8 cellular contexts compared by ENCODE assay signal in genomic region chr5:8458038-8458383, GRCh38.
DNase-seq lines count a peak whose midpoint lies in the region; ATAC-seq and TF ChIP-seq lines count a peak whose summit lies in the region.

No MANE protein-coding gene starts in this region.

- POLR2A ChIA-PET in BJ (lab: Charles Lee) = no interaction called here

- peaks cover 3% of the 10 kb centered on the region for H3K36me3 ChIP-seq in BJ (ENCODE audit: control insufficient read depth, insufficient read depth, low read length)
- H3K36me3 ChIP-seq in mammary epithelial cell (ENCODE audit: insufficient read depth, low read length) = peaks cover 2% of the 10 kb centered on the region
- H3K36me3 ChIP-seq in upper lobe of right lung = peaks cover 6% of the 10 kb centered on the region

- H2AFZ ChIP-seq in mammary epithelial cell (ENCODE audit: low read depth, low read length) = peak overlapping the region; percentile 83

- intact Hi-C loops in mammary epithelial cell (cut with micrococcal nuclease) (no loop called here), upper lobe of right lung (cut with DNase I) (no loop called here)

- no peaks in the 10 kb centered on the region for H3K9me3 ChIP-seq in mammary epithelial cell (replicated peaks; ENCODE audit: insufficient read depth, low read length)
- no peaks in the 10 kb centered on the region for H3K9me3 ChIP-seq in upper lobe of right lung

- H3K9ac ChIP-seq in mammary epithelial cell (ENCODE audit: insufficient read depth, low read length) = peak overlapping the region; percentile 61

- 41% methylated on average over 13 of the region's 22 CpGs for WGBS in mammary epithelial cell (ENCODE audit: low coverage, missing lambda C conversion rate)

- dilution Hi-C loops in mammary epithelial cell (cut with HindIII; ENCODE audit: low sequenced_read_pairs) = no loop called here

- peak overlapping the region; percentile 81 for H3K4me3 ChIP-seq in BJ (ENCODE audit: low read depth, low read length)
- H3K4me3 ChIP-seq in mammary epithelial cell (replicated peaks in 1 of 3; ENCODE audit: insufficient read depth in 1 of 3, low read depth in 2 of 3, low read length in 3 of 3) = peak overlapping the region; percentile 64 to 83 (median 72)
- H3K4me3 ChIP-seq in upper lobe of right lung = peak overlapping the region; percentile 74

- no peak for TF ChIP-seq CTCF in BJ (IDR thresholded peaks at IDR 0.05; ENCODE audit: insufficient read depth, low read depth, low read length)
- TF ChIP-seq CTCF in mammary epithelial cell (conservative IDR thresholded peaks at IDR 0.05 in 1 of 2, IDR thresholded peaks at IDR 0.05 in 1 of 2; ENCODE audit: extremely low read depth in 1 of 2, insufficient read depth in 1 of 2, low read depth in 1 of 2, low read length in 2 of 2) = no peak
- TF ChIP-seq CTCF in upper lobe of right lung (IDR thresholded peaks at IDR 0.05) = no peak

- CTCF ChIA-PET in BJ (lab: Yijun Ruan, JAX) (no interaction called here), mammary epithelial cell (lab: Charles Lee; ENCODE audit: low non-redundant PET) (no interaction called here)

- in situ Hi-C loops in mammary epithelial cell (cut with MboI; ENCODE audit: low sequenced_read_pairs in 2 of 2) = no loop called here

- H3K27ac ChIP-seq in mammary epithelial cell (ENCODE audit: insufficient read depth, low read depth, low read length) = peak overlapping the region; percentile 63
- H3K27ac ChIP-seq in upper lobe of right lung = peak overlapping the region; percentile 82

- H3K4me1 ChIP-seq in mammary epithelial cell (ENCODE audit: insufficient read depth, low read length) (no peaks in the 10 kb centered on the region), upper lobe of right lung (peaks cover 6% of the 10 kb centered on the region)

- peak overlapping the region; percentile 75 for H3K4me2 ChIP-seq in mammary epithelial cell (ENCODE audit: insufficient read depth, low read depth, low read length)

- H3K27me3 ChIP-seq in BJ (ENCODE audit: control insufficient read depth, insufficient read depth, low read length) (no peaks in the 10 kb centered on the region), mammary epithelial cell (ENCODE audit: insufficient read depth, low read length) (no peaks in the 10 kb centered on the region), upper lobe of right lung (no peaks in the 10 kb centered on the region)

- peaks cover 22% of the 10 kb centered on the region for H3K79me2 ChIP-seq in mammary epithelial cell (ENCODE audit: insufficient read depth, low read length)

- ATAC-seq in GM19395 (IDR thresholded peaks at IDR 0.05; ENCODE audit: unreplicated experiment) (peak; percentile 14), left lobe of liver (peak; percentile 42), upper lobe of right lung (peak; percentile 39)

- BruUV-seq in mammary epithelial cell (replicated peaks; lab: Mats Ljungman, UMichigan) = no TSS peak

- DNase-seq in BJ (ENCODE audit: low read depth) (no peak), HuH-7 (ENCODE audit: low spot score) (peak; percentile 3), mammary epithelial cell (peak; percentile 61), left lobe of liver (ENCODE audit: low spot score) (no peak), upper lobe of right lung (no peak), NCI-H526 treated with DMSO at 0.1 percent for 48 hours (lab: John Stamatoyannopoulos, UW) (no peak)
- DNase-seq in NK-92 treated with Interleukin-12 subunit alpha and Interleukin-12 subunit beta, amount 100 ng/mL, for 24 hours (lab: John Stamatoyannopoulos, UW) = no peak

- H4K20me1 ChIP-seq in mammary epithelial cell (ENCODE audit: insufficient read depth, low read length) = no peaks in the 10 kb centered on the region

Comparison
In these comparisons a context has a peak if more than half of its experiments do, and no peak if none do; other contexts are left out.
1. DNase-seq: peak in HuH-7 (single experiment) and mammary epithelial cell (single experiment); none in BJ (single experiment), left lobe of liver (single experiment), upper lobe of right lung (single experiment), NCI-H526 treated with DMSO at 0.1 percent for 48 hours (single experiment) and NK-92 treated with Interleukin-12 subunit alpha and Interleukin-12 subunit beta, amount 100 ng/mL, for 24 hours (single experiment).
2. Peak in every context shown above with its lines, with median percentiles within 50 percentile points of each other: H3K4me3 ChIP-seq and ATAC-seq.